ENCODE assay signal across 21 cellular contexts in genomic region chr5:112586596-112587062, GRCh38.
A peak's percentile ranks its signal among the peaks of the same experiment; 100 is the strongest.
DNase-seq lines count a peak whose midpoint lies in the region; ATAC-seq and TF ChIP-seq lines count a peak whose summit lies in the region.
"Had no signal": no experiment of that assay in that cellular context is flagged by ENCODE, and none has a peak within 500 bp of the region (broad histone marks: within the 10 kb centered on the region; RNA-seq: fewer than 3 reads in every experiment).

No MANE protein-coding gene starts in this region.

- no peak for TF ChIP-seq CTCF in WTC11 (IDR thresholded peaks at IDR 0.05)

- ATAC-seq in GM18909 (IDR thresholded peaks at IDR 0.05; ENCODE audit: poor library complexity, unreplicated experiment) (peak; percentile 51), HG02885 (IDR thresholded peaks at IDR 0.05; ENCODE audit: poor library complexity, unreplicated experiment) (peak; percentile 71), WTC11 (peak; percentile 79)
- peak; percentile 84 for ATAC-seq in stimulated activated memory B cell treated with anti-CD40 and anti-IgM and Interleukin-4, amounts not matched to agents 10 μg/mL and 1 μg/mL and 100 μg/mL, for 72 hours
- ATAC-seq: activated CD8-positive, alpha-beta T cell treated with anti-CD3 and anti-CD28 coated beads for 36 hours; activated T-cell treated with anti-CD3 and anti-CD28 coated beads, Interleukin-2, amount 50 U/mL, for 72 hours; left cardiac atrium; psoas muscle; T-cell had no signal

- peaks cover 16% of the 10 kb centered on the region for H3K9me3 Mint-ChIP-seq in WTC11
- H3K9me3 Mint-ChIP-seq in stimulated activated memory B cell treated with anti-CD40 and anti-IgM and Interleukin-4, amounts not matched to agents 10 μg/mL and 1 μg/mL and 100 μg/mL, for 72 hours, result peaks cover 3% of the 10 kb centered on the region
- H3K9me3 Mint-ChIP-seq: activated CD8-positive, alpha-beta T cell treated with anti-CD3 and anti-CD28 coated beads for 36 hours had no signal

- H3K27me3 Mint-ChIP-seq in WTC11 (ENCODE audit: low read depth), result no peaks in the 10 kb centered on the region
- peaks cover 21% of the 10 kb centered on the region for H3K27me3 Mint-ChIP-seq in stimulated activated memory B cell treated with anti-CD40 and anti-IgM and Interleukin-4, amounts not matched to agents 10 μg/mL and 1 μg/mL and 100 μg/mL, for 72 hours
- H3K27me3 Mint-ChIP-seq: activated CD8-positive, alpha-beta T cell treated with anti-CD3 and anti-CD28 coated beads for 36 hours had no signal

- H3K4me3 Mint-ChIP-seq in WTC11, result no peak overlapping the region
- peak overlapping the region; percentile 68 for H3K4me3 Mint-ChIP-seq in stimulated activated memory B cell treated with anti-CD40 and anti-IgM and Interleukin-4, amounts not matched to agents 10 μg/mL and 1 μg/mL and 100 μg/mL, for 72 hours
- H3K4me3 Mint-ChIP-seq: activated CD8-positive, alpha-beta T cell treated with anti-CD3 and anti-CD28 coated beads for 36 hours; activated naive CD8-positive, alpha-beta T cell; activated T-cell treated with anti-CD3 and anti-CD28 coated beads, Interleukin-2, amount 50 U/mL, for 72 hours; neural crest cell; T-cell had no signal

- POLR2A ChIA-PET in WTC11 (lab: Charles Lee), result interaction anchor here (0.5 to 0.6 kb wide), 2 partner anchors 47 to 262 kb away, joined by 3 read pairs; no protein-coding TSS in a partner anchor

- peak; percentile 16 for DNase-seq in WTC11 (ENCODE audit: low spot score)
- DNase-seq in NCI-H2196 (lab: John Stamatoyannopoulos, UW; ENCODE audit: unreplicated experiment), result no peak
- DNase-seq in GM19238 (ENCODE audit: insufficient read length, low spot score), result no peak
- DNase-seq in activated T-cell treated with anti-CD3 and anti-CD28 coated beads, Interleukin-2, amount 50 U/mL, for 48 hours, result no peak
- DNase-seq: activated CD8-positive, alpha-beta T cell treated with anti-CD3 and anti-CD28 coated beads for 36 hours; activated T-cell treated with anti-CD3 and anti-CD28 coated beads, Interleukin-2, amount 50 U/mL, for 72 hours; BE2C; DMS 273 treated with DMSO at 0.1 percent for 48 hours; left cardiac atrium; NCI-H1436 treated with DMSO at 0.1 percent for 48 hours; NCI-H226; psoas muscle; Right ventricle myocardium superior; spleen; stimulated activated CD8-positive, alpha-beta memory T cell treated with anti-CD3 and anti-CD28 coated beads, Interleukin-4, amount 100 ng/mL, for 48 hours; T-cell had no signal

- no peaks in the 10 kb centered on the region for H3K36me3 Mint-ChIP-seq in WTC11
- no peaks in the 10 kb centered on the region for H3K36me3 Mint-ChIP-seq in stimulated activated memory B cell treated with anti-CD40 and anti-IgM and Interleukin-4, amounts not matched to agents 10 μg/mL and 1 μg/mL and 100 μg/mL, for 72 hours
- H3K36me3 Mint-ChIP-seq: activated naive CD8-positive, alpha-beta T cell; T-cell had no signal

- peaks cover 16% of the 10 kb centered on the region for H3K4me1 Mint-ChIP-seq in WTC11
- peaks cover 43% of the 10 kb centered on the region for H3K4me1 Mint-ChIP-seq in stimulated activated memory B cell treated with anti-CD40 and anti-IgM and Interleukin-4, amounts not matched to agents 10 μg/mL and 1 μg/mL and 100 μg/mL, for 72 hours
- H3K4me1 Mint-ChIP-seq: neural crest cell, T-cell had no signal

- CTCF ChIA-PET in WTC11 (lab: Charles Lee), result no interaction called here

- H3K27ac Mint-ChIP-seq in WTC11, result no peak overlapping the region
- H3K27ac Mint-ChIP-seq in stimulated activated memory B cell treated with anti-CD40 and anti-IgM and Interleukin-4, amounts not matched to agents 10 μg/mL and 1 μg/mL and 100 μg/mL, for 72 hours, result peak overlapping the region; percentile 62
- H3K27ac Mint-ChIP-seq: activated CD8-positive, alpha-beta T cell treated with anti-CD3 and anti-CD28 coated beads for 36 hours; activated naive CD8-positive, alpha-beta T cell; activated T-cell treated with anti-CD3 and anti-CD28 coated beads, Interleukin-2, amount 50 U/mL, for 72 hours; T-cell had no signal

TF ChIP-seq in WTC11, 78 proteins besides CTCF, POLR2A, EP300 and RAD21:
- TF ChIP-seq, protein P1, sequence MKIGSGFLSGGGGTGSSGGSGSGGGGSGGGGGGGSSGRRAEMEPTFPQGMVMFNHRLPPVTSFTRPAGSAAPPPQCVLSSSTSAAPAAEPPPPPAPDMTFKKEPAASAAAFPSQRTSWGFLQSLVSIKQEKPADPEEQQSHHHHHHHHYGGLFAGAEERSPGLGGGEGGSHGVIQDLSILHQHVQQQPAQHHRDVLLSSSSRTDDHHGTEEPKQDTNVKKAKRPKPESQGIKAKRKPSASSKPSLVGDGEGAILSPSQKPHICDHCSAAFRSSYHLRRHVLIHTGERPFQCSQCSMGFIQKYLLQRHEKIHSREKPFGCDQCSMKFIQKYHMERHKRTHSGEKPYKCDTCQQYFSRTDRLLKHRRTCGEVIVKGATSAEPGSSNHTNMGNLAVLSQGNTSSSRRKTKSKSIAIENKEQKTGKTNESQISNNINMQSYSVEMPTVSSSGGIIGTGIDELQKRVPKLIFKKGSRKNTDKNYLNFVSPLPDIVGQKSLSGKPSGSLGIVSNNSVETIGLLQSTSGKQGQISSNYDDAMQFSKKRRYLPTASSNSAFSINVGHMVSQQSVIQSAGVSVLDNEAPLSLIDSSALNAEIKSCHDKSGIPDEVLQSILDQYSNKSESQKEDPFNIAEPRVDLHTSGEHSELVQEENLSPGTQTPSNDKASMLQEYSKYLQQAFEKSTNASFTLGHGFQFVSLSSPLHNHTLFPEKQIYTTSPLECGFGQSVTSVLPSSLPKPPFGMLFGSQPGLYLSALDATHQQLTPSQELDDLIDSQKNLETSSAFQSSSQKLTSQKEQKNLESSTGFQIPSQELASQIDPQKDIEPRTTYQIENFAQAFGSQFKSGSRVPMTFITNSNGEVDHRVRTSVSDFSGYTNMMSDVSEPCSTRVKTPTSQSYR (CRISPR knock-in tag; IDR thresholded peaks at IDR 0.05), result no peak
- TF ChIP-seq GABPB1 (CRISPR knock-in tag; IDR thresholded peaks at IDR 0.05), result no peak
- no peak for TF ChIP-seq JAZF1 (CRISPR knock-in tag; IDR thresholded peaks at IDR 0.05)
- no peak for TF ChIP-seq ATF6 (CRISPR knock-in tag; IDR thresholded peaks at IDR 0.05)
- no peak for TF ChIP-seq USF2 (CRISPR knock-in tag; IDR thresholded peaks at IDR 0.05)
- TF ChIP-seq ZNF263 (CRISPR knock-in tag; IDR thresholded peaks at IDR 0.05; ENCODE audit: low read depth), result no peak
- TF ChIP-seq E2F5 (CRISPR knock-in tag; IDR thresholded peaks at IDR 0.05), result no peak
- no peak for TF ChIP-seq NR1H2 (CRISPR knock-in tag; IDR thresholded peaks at IDR 0.05)
- TF ChIP-seq ETV6 (CRISPR knock-in tag; IDR thresholded peaks at IDR 0.05), result no peak
- TF ChIP-seq, protein P2, sequence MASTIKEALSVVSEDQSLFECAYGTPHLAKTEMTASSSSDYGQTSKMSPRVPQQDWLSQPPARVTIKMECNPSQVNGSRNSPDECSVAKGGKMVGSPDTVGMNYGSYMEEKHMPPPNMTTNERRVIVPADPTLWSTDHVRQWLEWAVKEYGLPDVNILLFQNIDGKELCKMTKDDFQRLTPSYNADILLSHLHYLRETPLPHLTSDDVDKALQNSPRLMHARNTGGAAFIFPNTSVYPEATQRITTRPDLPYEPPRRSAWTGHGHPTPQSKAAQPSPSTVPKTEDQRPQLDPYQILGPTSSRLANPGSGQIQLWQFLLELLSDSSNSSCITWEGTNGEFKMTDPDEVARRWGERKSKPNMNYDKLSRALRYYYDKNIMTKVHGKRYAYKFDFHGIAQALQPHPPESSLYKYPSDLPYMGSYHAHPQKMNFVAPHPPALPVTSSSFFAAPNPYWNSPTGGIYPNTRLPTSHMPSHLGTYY (CRISPR knock-in tag; IDR thresholded peaks at IDR 0.05), result no peak
- TF ChIP-seq ZNF219 (CRISPR knock-in tag; IDR thresholded peaks at IDR 0.05; ENCODE audit: borderline replicate concordance), result no peak
- TF ChIP-seq MYBL2 (CRISPR knock-in tag; IDR thresholded peaks at IDR 0.05), result no peak
- no peak for TF ChIP-seq NFYB (CRISPR knock-in tag; conservative IDR thresholded peaks at IDR 0.05; ENCODE audit: low read depth)
